33 cellular contexts compared by ENCODE assay signal in the genomic region with DNA sequence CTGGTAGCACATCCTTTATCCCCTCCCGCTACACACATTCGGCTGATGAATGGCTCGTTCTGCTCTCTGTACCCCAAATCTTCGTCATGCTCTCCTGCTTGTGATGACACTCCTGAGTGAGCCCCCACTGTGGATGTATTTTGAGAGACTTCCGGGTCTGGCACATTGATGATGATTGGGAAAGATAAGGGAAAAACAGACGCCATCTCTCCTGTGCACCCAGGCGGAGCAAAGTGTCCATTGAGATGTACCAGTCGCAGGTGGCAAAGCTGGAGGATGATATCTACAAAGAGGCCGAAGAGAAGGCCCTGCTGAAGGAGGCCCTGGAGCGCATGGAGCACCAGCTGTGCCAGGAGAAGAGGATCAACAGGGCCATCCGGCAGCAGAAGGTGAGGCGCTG. TPM values are rescaled to one million over a fixed set of nuclear protein-coding genes. Genes with fewer than 3 reads are reported as not detected.
"Had no signal": no experiment of that assay in that cellular context is flagged by ENCODE, and none has a peak within 500 bp of the region (broad histone marks: within the 10 kb centered on the region; RNA-seq: fewer than 3 reads in every experiment).

No MANE protein-coding gene starts in this region.

- DNase-seq: activated B cell treated with CpG ODN at 0.5 μM for 24 hours; activated CD4-positive, alpha-beta T cell treated with anti-CD3 and anti-CD28 coated beads for 48 hours; activated CD4-positive, alpha-beta T cell treated with anti-CD3 and anti-CD28 coated beads, Interleukin-2, amount 50 U/mL, for 1 hour; activated CD4-positive, alpha-beta T cell treated with anti-CD3 and anti-CD28 coated beads, Interleukin-2, amount 50 U/mL, for 48 hours; activated CD8-positive, alpha-beta memory T cell treated with anti-CD3 and anti-CD28 coated beads for 24 hours; activated CD8-positive, alpha-beta T cell treated with anti-CD3 and anti-CD28 coated beads for 36 hours; activated effector memory CD4-positive, alpha-beta T cell treated with Interleukin-2 at 50 U/mL for 16 hours; activated gamma-delta T cell treated with Interleukin-2 at 50 U/mL for 16 hours; activated naive CD4-positive, alpha-beta T cell treated with Interleukin-2 at 50 U/mL for 16 hours; activated naive CD8-positive, alpha-beta T cell treated with anti-CD3 and anti-CD28 coated beads for 36 hours; activated naive CD8-positive, alpha-beta T cell treated with anti-CD3 and anti-CD28 coated beads, Interleukin-2, amount 50 U/mL, for 24 hours; activated T-cell treated with anti-CD3 and anti-CD28 coated beads, Interleukin-2, amount 50 U/mL, for 4 hours; adrenal gland; amygdala; aorta; colonic mucosa; effector CD8-positive, alpha-beta T cell; esophagus squamous epithelium; foreskin melanocyte; heart right ventricle; T1000; WERI-Rb-1 had no signal

- H3K27me3 ChIP-seq: adrenal gland, body of pancreas, colonic mucosa, gastroesophageal sphincter had no signal

- H3K4me3 ChIP-seq: adrenal gland, body of pancreas, colonic mucosa, esophagus squamous epithelium, gastroesophageal sphincter, heart right ventricle, hepatocyte had no signal

- H3K79me2 ChIP-seq: hepatocyte had no signal

- FAIRE-seq: endometrium, endothelial cell of umbilical vein had no signal

- H3K27ac ChIP-seq: adrenal gland, body of pancreas, colonic mucosa, epithelial cell of prostate, esophagus squamous epithelium, gastroesophageal sphincter, heart right ventricle, hepatocyte, WERI-Rb-1 had no signal

- H3K4me1 ChIP-seq: body of pancreas, colonic mucosa had no signal

- H3K36me3 ChIP-seq: adrenal gland, colonic mucosa, esophagus squamous epithelium, gastroesophageal sphincter, heart right ventricle, WERI-Rb-1 had no signal

- H3K4me2 ChIP-seq: hepatocyte had no signal

- H2AFZ ChIP-seq: hepatocyte had no signal

- H3K9me3 ChIP-seq: adrenal gland, body of pancreas, colonic mucosa, esophagus squamous epithelium, gastroesophageal sphincter, heart right ventricle had no signal

RNA-seq across cellular contexts. Expression of a gene that starts 56.4 kb away (rescaled TPM):
- total RNA-seq: activated CD8-positive, alpha-beta T cell treated with anti-CD3 and anti-CD28 coated beads for 36 hours; activated T-helper 17 cell treated with anti-CD3 and anti-CD28 coated beads, Interleukin-2, amount 50 U/mL, for 72 hours; dermis microvascular lymphatic vessel endothelial cell; endothelial cell of umbilical vein; esophagus squamous epithelium; fibroblast of lung; fibroblast of villous mesenchyme; gastroesophageal sphincter; glomerular endothelial cell; hepatocyte had no signal
- polyA plus RNA-seq: fibroblast of lung had no signal
